In the genomic region with DNA sequence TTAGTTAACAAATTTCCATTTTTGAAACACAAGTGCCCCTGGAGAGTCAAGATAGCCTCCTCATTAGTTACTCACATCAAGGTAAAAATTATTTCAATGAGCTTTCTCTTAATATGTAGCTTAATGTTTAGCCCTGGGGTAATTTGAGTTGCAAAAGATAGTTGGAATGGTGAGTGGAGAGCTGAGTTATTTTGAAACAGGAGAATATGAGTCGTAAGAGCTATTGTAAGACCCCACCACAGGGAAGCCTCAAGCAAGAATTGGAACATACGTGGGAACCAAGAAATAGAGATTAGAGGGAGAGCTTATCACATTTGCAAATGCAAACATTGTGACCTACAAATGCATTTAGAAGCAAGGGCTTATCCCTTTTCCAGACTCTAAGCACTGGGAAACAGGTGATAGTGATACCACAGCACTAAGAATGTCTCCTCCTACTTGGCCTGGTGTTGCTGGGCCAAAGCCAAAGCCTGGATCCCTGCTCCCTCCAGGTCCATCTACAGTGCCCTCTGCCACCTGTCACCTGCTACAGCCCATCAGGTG, we compare ENCODE assay signal across 1 cellular context.
TF ChIP-seq lines count a peak whose summit lies in the region.

No MANE protein-coding gene starts in this region.

TF ChIP-seq in GM23338, 12 proteins besides CTCF, POLR2A, EP300 and RAD21 (continued from another document):
- TF ChIP-seq, protein P1, sequence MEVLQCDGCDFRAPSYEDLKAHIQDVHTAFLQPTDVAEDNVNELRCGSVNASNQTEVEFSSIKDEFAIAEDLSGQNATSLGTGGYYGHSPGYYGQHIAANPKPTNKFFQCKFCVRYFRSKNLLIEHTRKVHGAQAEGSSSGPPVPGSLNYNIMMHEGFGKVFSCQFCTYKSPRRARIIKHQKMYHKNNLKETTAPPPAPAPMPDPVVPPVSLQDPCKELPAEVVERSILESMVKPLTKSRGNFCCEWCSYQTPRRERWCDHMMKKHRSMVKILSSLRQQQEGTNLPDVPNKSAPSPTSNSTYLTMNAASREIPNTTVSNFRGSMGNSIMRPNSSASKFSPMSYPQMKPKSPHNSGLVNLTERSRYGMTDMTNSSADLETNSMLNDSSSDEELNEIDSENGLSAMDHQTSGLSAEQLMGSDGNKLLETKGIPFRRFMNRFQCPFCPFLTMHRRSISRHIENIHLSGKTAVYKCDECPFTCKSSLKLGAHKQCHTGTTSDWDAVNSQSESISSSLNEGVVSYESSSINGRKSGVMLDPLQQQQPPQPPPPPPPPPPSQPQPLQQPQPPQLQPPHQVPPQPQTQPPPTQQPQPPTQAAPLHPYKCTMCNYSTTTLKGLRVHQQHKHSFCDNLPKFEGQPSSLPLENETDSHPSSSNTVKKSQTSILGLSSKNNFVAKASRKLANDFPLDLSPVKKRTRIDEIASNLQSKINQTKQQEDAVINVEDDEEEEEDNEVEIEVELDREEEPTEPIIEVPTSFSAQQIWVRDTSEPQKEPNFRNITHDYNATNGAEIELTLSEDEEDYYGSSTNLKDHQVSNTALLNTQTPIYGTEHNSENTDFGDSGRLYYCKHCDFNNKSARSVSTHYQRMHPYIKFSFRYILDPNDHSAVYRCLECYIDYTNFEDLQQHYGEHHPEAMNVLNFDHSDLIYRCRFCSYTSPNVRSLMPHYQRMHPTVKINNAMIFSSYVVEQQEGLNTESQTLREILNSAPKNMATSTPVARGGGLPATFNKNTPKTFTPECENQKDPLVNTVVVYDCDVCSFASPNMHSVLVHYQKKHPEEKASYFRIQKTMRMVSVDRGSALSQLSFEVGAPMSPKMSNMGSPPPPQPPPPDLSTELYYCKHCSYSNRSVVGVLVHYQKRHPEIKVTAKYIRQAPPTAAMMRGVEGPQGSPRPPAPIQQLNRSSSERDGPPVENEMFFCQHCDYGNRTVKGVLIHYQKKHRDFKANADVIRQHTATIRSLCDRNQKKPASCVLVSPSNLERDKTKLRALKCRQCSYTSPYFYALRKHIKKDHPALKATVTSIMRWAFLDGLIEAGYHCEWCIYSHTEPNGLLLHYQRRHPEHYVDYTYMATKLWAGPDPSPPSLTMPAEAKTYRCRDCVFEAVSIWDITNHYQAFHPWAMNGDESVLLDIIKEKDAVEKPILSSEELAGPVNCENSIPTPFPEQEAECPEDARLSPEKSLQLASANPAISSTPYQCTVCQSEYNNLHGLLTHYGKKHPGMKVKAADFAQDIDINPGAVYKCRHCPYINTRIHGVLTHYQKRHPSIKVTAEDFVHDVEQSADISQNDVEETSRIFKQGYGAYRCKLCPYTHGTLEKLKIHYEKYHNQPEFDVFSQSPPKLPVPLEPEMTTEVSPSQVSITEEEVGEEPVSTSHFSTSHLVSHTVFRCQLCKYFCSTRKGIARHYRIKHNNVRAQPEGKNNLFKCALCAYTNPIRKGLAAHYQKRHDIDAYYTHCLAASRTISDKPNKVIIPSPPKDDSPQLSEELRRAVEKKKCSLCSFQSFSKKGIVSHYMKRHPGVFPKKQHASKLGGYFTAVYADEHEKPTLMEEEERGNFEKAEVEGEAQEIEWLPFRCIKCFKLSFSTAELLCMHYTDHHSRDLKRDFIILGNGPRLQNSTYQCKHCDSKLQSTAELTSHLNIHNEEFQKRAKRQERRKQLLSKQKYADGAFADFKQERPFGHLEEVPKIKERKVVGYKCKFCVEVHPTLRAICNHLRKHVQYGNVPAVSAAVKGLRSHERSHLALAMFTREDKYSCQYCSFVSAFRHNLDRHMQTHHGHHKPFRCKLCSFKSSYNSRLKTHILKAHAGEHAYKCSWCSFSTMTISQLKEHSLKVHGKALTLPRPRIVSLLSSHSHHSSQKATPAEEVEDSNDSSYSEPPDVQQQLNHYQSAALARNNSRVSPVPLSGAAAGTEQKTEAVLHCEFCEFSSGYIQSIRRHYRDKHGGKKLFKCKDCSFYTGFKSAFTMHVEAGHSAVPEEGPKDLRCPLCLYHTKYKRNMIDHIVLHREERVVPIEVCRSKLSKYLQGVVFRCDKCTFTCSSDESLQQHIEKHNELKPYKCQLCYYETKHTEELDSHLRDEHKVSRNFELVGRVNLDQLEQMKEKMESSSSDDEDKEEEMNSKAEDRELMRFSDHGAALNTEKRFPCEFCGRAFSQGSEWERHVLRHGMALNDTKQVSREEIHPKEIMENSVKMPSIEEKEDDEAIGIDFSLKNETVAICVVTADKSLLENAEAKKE (CRISPR knock-in tag; IDR thresholded peaks at IDR 0.05) = no peak
- TF ChIP-seq JUNB (IDR thresholded peaks at IDR 0.05; ENCODE audit: unreplicated experiment) (no peak), EZH2 (IDR thresholded peaks at IDR 0.05; ENCODE audit: low read depth, unreplicated experiment) (no peak), ZNF114 (CRISPR knock-in tag; IDR thresholded peaks at IDR 0.05) (no peak), STAT1 (IDR thresholded peaks at IDR 0.05; ENCODE audit: unreplicated experiment) (no peak), CREB1 (CRISPR knock-in tag; IDR thresholded peaks at IDR 0.05; ENCODE audit: low read depth) (no peak), EZH2phosphoT487 (IDR thresholded peaks at IDR 0.05; ENCODE audit: unreplicated experiment) (no peak)
- TF ChIP-seq, protein P2, sequence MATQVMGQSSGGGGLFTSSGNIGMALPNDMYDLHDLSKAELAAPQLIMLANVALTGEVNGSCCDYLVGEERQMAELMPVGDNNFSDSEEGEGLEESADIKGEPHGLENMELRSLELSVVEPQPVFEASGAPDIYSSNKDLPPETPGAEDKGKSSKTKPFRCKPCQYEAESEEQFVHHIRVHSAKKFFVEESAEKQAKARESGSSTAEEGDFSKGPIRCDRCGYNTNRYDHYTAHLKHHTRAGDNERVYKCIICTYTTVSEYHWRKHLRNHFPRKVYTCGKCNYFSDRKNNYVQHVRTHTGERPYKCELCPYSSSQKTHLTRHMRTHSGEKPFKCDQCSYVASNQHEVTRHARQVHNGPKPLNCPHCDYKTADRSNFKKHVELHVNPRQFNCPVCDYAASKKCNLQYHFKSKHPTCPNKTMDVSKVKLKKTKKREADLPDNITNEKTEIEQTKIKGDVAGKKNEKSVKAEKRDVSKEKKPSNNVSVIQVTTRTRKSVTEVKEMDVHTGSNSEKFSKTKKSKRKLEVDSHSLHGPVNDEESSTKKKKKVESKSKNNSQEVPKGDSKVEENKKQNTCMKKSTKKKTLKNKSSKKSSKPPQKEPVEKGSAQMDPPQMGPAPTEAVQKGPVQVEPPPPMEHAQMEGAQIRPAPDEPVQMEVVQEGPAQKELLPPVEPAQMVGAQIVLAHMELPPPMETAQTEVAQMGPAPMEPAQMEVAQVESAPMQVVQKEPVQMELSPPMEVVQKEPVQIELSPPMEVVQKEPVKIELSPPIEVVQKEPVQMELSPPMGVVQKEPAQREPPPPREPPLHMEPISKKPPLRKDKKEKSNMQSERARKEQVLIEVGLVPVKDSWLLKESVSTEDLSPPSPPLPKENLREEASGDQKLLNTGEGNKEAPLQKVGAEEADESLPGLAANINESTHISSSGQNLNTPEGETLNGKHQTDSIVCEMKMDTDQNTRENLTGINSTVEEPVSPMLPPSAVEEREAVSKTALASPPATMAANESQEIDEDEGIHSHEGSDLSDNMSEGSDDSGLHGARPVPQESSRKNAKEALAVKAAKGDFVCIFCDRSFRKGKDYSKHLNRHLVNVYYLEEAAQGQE (IDR thresholded peaks at IDR 0.05; ENCODE audit: unreplicated experiment) = no peak
- TF ChIP-seq, protein P3, sequence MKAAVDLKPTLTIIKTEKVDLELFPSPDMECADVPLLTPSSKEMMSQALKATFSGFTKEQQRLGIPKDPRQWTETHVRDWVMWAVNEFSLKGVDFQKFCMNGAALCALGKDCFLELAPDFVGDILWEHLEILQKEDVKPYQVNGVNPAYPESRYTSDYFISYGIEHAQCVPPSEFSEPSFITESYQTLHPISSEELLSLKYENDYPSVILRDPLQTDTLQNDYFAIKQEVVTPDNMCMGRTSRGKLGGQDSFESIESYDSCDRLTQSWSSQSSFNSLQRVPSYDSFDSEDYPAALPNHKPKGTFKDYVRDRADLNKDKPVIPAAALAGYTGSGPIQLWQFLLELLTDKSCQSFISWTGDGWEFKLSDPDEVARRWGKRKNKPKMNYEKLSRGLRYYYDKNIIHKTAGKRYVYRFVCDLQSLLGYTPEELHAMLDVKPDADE (IDR thresholded peaks at IDR 0.05) = no peak
